Comparison of ENCODE assay signal across 8 cellular contexts in the genomic region with DNA sequence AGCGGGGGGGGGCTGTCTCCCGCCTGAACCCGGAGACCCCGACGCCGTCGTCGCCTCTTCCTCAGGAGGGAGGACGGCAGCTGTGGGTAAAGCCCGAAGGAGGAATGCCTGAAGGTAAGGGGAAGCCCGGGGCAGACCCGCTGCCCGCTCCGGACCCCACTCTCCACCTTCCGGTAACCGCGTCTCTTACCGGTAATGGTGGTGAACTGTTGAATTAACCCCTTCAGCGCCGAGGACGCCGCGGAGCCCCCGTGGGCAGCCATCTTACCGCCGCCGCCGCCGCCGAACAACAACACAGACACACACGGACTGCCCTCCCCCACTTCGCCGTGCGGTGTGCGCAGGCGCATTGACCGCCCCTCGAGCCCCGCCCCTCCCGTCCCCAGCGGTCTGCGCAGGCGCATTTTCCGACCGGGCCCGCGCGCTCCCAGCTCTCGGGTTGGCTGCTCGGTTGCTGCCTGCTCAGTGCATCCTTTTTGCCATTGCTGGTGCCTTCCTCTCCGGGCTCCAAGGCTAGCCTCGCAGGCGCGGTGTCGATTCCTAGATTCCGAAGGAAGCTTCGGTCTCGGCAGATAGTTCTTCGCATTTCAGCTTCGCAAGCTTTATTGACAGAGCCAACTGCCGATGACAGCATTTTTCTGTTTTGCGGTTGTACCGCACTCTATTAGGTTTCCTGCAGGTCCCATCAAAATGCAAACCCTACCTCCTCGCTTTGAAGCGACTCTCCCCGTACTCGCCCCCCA. TPM values are rescaled to one million over a fixed set of nuclear protein-coding genes. Genes with fewer than 3 reads are reported as not detected.
DNase-seq lines count a peak whose midpoint lies in the region; ATAC-seq, FAIRE-seq and TF ChIP-seq lines count a peak whose summit lies in the region.

A gene with protein sequence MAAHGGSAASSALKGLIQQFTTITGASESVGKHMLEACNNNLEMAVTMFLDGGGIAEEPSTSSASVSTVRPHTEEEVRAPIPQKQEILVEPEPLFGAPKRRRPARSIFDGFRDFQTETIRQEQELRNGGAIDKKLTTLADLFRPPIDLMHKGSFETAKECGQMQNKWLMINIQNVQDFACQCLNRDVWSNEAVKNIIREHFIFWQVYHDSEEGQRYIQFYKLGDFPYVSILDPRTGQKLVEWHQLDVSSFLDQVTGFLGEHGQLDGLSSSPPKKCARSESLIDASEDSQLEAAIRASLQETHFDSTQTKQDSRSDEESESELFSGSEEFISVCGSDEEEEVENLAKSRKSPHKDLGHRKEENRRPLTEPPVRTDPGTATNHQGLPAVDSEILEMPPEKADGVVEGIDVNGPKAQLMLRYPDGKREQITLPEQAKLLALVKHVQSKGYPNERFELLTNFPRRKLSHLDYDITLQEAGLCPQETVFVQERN (minus strand): TSS at position 291 of the 743 bp plus-strand sequence. CDS start 28 bp downstream, at position 263.

- TF ChIP-seq POLR2A in H54 (IDR thresholded peaks at IDR 0.05; ENCODE audit: low read depth, low read length) (peak; percentile 54; the same call in 1 of the 2 replicates), Raji (IDR thresholded peaks at IDR 0.05; ENCODE audit: insufficient read depth, low read depth, low read length) (peak; percentile 97)

- H3K4me3 Mint-ChIP-seq in natural killer cell = peak within 1 kb of the TSS; percentile 97

- no peaks in the 10 kb centered on the region for H3K36me3 Mint-ChIP-seq in natural killer cell

- H3K27ac Mint-ChIP-seq in natural killer cell = peak within 1 kb of the TSS; percentile 94 to 96

- H3K4me1 Mint-ChIP-seq in natural killer cell = peaks cover 21 to 27% of the 10 kb centered on the region in 2 donors

- no peaks in the 10 kb centered on the region for H3K9me3 Mint-ChIP-seq in natural killer cell

- FAIRE-seq in H54 (lab: Jason Lieb, UNC) = peak; percentile 85

- peak; percentile 94 for DNase-seq in EL
- peak; percentile 96 for DNase-seq in H54 (ENCODE audit: insufficient read length, low spot score)
- peak; percentile 95 for DNase-seq in M059J (ENCODE audit: low read depth)
- DNase-seq in activated T-helper 9 cell treated with anti-CD3 and anti-CD28 coated beads, Interleukin-2, amount 50 U/mL, for 16 hours (ENCODE audit: low read depth) = peak; percentile 97
- peak; percentile 89 for DNase-seq in fibroblast of peridontal ligament (ENCODE audit: extremely low read depth)
- peak; percentile 94 for DNase-seq in natural killer cell
- DNase-seq in stimulated activated naive CD4-positive, alpha-beta T cell (lab: John Stamatoyannopoulos, UW) = peak; percentile 91 to 97 (median 96)

- TF ChIP-seq CTCF in natural killer cell (IDR thresholded peaks at IDR 0.05) = no peak

- H3K27me3 Mint-ChIP-seq in natural killer cell (ENCODE audit: low read depth in 2 of 2) = no peaks in the 10 kb centered on the region

- intact Hi-C loops in natural killer cell (cut with micrococcal nuclease) = loop anchor here (1.0 to 2.0 kb wide), 3 partner anchors 70 to 179 kb away; partner anchors contain the start of gene RNF168

- peak; percentile 87 to 96 (median 93) for ATAC-seq in natural killer cell

RNA-seq across cellular contexts. Expression of the gene that starts here (rescaled TPM):
- total RNA-seq in M059J (2014; rRNA removed; shearing (Covaris generic)) = 9.1 and 17.4 TPM in 2 replicates
- 10 to 100 TPM; 82.0 to 97.2 (median 82.4) TPM for total RNA-seq in natural killer cell

Comparison
In these comparisons a context has a peak if more than half of its experiments do, and no peak if none do; other contexts are left out.
1. Peak in every context shown above with its lines: DNase-seq and ATAC-seq.